In the genomic region with DNA sequence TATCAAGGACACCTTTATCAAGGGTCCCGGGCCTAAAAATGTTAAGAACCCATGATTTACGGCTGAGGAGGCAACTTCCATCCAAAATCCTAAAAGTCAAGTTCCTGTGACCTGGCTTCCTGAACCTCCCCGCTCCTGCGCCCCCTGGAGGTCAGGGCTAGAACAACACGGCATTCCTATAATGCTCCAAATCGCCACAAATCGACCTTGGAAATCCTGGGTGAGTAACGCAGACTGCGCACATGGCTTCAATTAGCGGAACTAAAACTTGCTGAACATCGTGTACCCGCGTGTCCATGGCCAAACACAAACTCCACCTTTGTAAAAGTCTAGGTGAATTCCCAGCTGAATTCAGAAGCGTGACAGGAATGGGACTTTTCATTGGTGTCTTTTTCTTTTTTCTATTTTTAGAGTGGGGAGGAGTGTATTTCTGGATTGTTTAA, we compare ENCODE assay signal across 8 cellular contexts. TPM values are rescaled to one million over a fixed set of nuclear protein-coding genes. Genes with fewer than 3 reads are reported as not detected.
A peak's percentile ranks its signal among the peaks of the same experiment; 100 is the strongest.
DNase-seq lines count a peak whose midpoint lies in the region; ATAC-seq, FAIRE-seq and TF ChIP-seq lines count a peak whose summit lies in the region.

No MANE protein-coding gene starts in this region.

- peaks cover 10% of the 10 kb centered on the region for H3K27me3 Mint-ChIP-seq in activated CD4-positive, alpha-beta memory T cell treated with anti-CD3 and anti-CD28 coated beads, Interleukin-2, amount 10 ng/mL, durations not matched to agents 7 days and 5 days
- peaks cover 4% of the 10 kb centered on the region for H3K27me3 Mint-ChIP-seq in endothelial cell (ENCODE audit: unreplicated experiment)
- H3K27me3 Mint-ChIP-seq in naive thymus-derived CD8-positive, alpha-beta T cell = peaks cover 7 to 39% (median 19%) of the 10 kb centered on the region in 5 donors

- no peak for ATAC-seq in naive thymus-derived CD8-positive, alpha-beta T cell
- ATAC-seq in HG02840 (IDR thresholded peaks at IDR 0.05; ENCODE audit: low FRiP score, unreplicated experiment) = no peak

- in situ Hi-C loops in ACHN (cut with HindIII; ENCODE audit: low pct_ligation_motif_present, low pct_unique_long_range_greater_than_20kb, low sequenced_read_pairs) = no loop called here

- DNase-seq in ACHN (peak; percentile 67), GM18507 (ENCODE audit: extremely low spot score, insufficient read length, low read depth) (no peak), NCI-H446 treated with DMSO at 0.1 percent for 48 hours (lab: John Stamatoyannopoulos, UW) (peak; percentile 13), endothelial cell (ENCODE audit: low spot score) (peak; percentile 75)
- DNase-seq in activated CD4-positive, alpha-beta memory T cell treated with anti-CD3 and anti-CD28 coated beads, Interleukin-2, amount 10 ng/mL, durations not matched to agents 7 days and 5 days = peak; percentile 49
- peak; percentile 31 to 76 (median 50) for DNase-seq in naive thymus-derived CD8-positive, alpha-beta T cell
- peak in 5 of 6 experiments; percentile 33 to 62 (median 42) for DNase-seq in stimulated activated naive CD4-positive, alpha-beta T cell (lab: John Stamatoyannopoulos, UW)

- H3K27ac Mint-ChIP-seq in activated CD4-positive, alpha-beta memory T cell treated with anti-CD3 and anti-CD28 coated beads, Interleukin-2, amount 10 ng/mL, durations not matched to agents 7 days and 5 days = no peak overlapping the region
- no peak overlapping the region for H3K27ac Mint-ChIP-seq in endothelial cell (ENCODE audit: unreplicated experiment)
- H3K27ac Mint-ChIP-seq in naive thymus-derived CD8-positive, alpha-beta T cell = peak overlapping the region in 2 of 10 donors; percentile 51 to 53

- no peaks in the 10 kb centered on the region for H3K9me3 Mint-ChIP-seq in activated CD4-positive, alpha-beta memory T cell treated with anti-CD3 and anti-CD28 coated beads, Interleukin-2, amount 10 ng/mL, durations not matched to agents 7 days and 5 days
- no peaks in the 10 kb centered on the region for H3K9me3 Mint-ChIP-seq in endothelial cell (ENCODE audit: unreplicated experiment)
- H3K9me3 Mint-ChIP-seq in naive thymus-derived CD8-positive, alpha-beta T cell = no peaks in the 10 kb centered on the region

- peak; percentile 99 for TF ChIP-seq CTCF in endothelial cell (IDR thresholded peaks at IDR 0.05; ENCODE audit: unreplicated experiment)

- FAIRE-seq in GM18507 (lab: Jason Lieb, UNC) = peak; percentile 71

- CTCF ChIA-PET in activated CD4-positive, alpha-beta memory T cell treated with anti-CD3 and anti-CD28 coated beads, Interleukin-2, amount 10 ng/mL, durations not matched to agents 7 days and 5 days (lab: Charles Lee) = interaction anchor here (0.8 to 2.1 kb wide), 11 partner anchors 9 to 156 kb away, joined by 3 to 9 read pairs (median 4); partner anchors contain the start of gene DHX34

- POLR2A ChIA-PET in activated CD4-positive, alpha-beta memory T cell treated with anti-CD3 and anti-CD28 coated beads, Interleukin-2, amount 10 ng/mL, durations not matched to agents 7 days and 5 days (lab: Charles Lee) = interaction anchor here (0.6 kb wide), 1 partner anchor 261 kb away, joined by 4 read pairs; no protein-coding TSS in a partner anchor
- POLR2A ChIA-PET in naive thymus-derived CD8-positive, alpha-beta T cell (lab: Charles Lee) = interaction anchor here (0.6 kb wide), 1 partner anchor 357 kb away, joined by 3 read pairs; no protein-coding TSS in a partner anchor

- H3K36me3 Mint-ChIP-seq in activated CD4-positive, alpha-beta memory T cell treated with anti-CD3 and anti-CD28 coated beads, Interleukin-2, amount 10 ng/mL, durations not matched to agents 7 days and 5 days (ENCODE audit: low read depth) = no peaks in the 10 kb centered on the region
- no peaks in the 10 kb centered on the region for H3K36me3 Mint-ChIP-seq in endothelial cell (ENCODE audit: low read depth, unreplicated experiment)
- H3K36me3 Mint-ChIP-seq in naive thymus-derived CD8-positive, alpha-beta T cell = no peaks in the 10 kb centered on the region

- no peak overlapping the region for H3K4me3 Mint-ChIP-seq in activated CD4-positive, alpha-beta memory T cell treated with anti-CD3 and anti-CD28 coated beads, Interleukin-2, amount 10 ng/mL, durations not matched to agents 7 days and 5 days
- H3K4me3 Mint-ChIP-seq in endothelial cell (ENCODE audit: unreplicated experiment) = no peak overlapping the region
- H3K4me3 Mint-ChIP-seq in naive thymus-derived CD8-positive, alpha-beta T cell = peak overlapping the region in 1 of 10 donors; percentile 36

- peaks cover 8% of the 10 kb centered on the region for H3K4me1 Mint-ChIP-seq in activated CD4-positive, alpha-beta memory T cell treated with anti-CD3 and anti-CD28 coated beads, Interleukin-2, amount 10 ng/mL, durations not matched to agents 7 days and 5 days
- H3K4me1 Mint-ChIP-seq in endothelial cell (ENCODE audit: unreplicated experiment) = no peaks in the 10 kb centered on the region
- peaks cover 5 to 20% (median 11%) of the 10 kb centered on the region in 4 donors for H3K4me1 Mint-ChIP-seq in naive thymus-derived CD8-positive, alpha-beta T cell

RNA-seq across cellular contexts. Expression of gene C5AR1, which starts 4.3 kb away (rescaled TPM):
- total RNA-seq in activated CD4-positive, alpha-beta memory T cell treated with anti-CD3 and anti-CD28 coated beads, Interleukin-2, amount 10 ng/mL, durations not matched to agents 7 days and 5 days = not detected
- total RNA-seq in endothelial cell (ENCODE audit: unreplicated experiment) = 0.56 TPM
- 1 to 10 TPM; 2.6 TPM for total RNA-seq in naive thymus-derived CD8-positive, alpha-beta T cell
- under 1 TPM in 1 of 3 donors, not detected in 2; 0.15 TPM for polyA plus RNA-seq in naive thymus-derived CD8-positive, alpha-beta T cell

RNA-seq across cellular contexts. Expression of gene C5AR2, which starts 26.6 kb away (rescaled TPM):
- total RNA-seq in activated CD4-positive, alpha-beta memory T cell treated with anti-CD3 and anti-CD28 coated beads, Interleukin-2, amount 10 ng/mL, durations not matched to agents 7 days and 5 days = 1 to 10 TPM; 4.7 to 5.5 TPM
- total RNA-seq in endothelial cell (ENCODE audit: unreplicated experiment) = 0.59 TPM
- total RNA-seq in naive thymus-derived CD8-positive, alpha-beta T cell = under 1 TPM; 0.29 to 0.30 TPM
- not detected for polyA plus RNA-seq in naive thymus-derived CD8-positive, alpha-beta T cell

RNA-seq across cellular contexts. Expression of gene INAFM1, which starts 30.6 kb away (rescaled TPM):
- 10 to 100 TPM; 12.6 to 13.9 TPM for total RNA-seq in activated CD4-positive, alpha-beta memory T cell treated with anti-CD3 and anti-CD28 coated beads, Interleukin-2, amount 10 ng/mL, durations not matched to agents 7 days and 5 days
- 4.8 TPM for total RNA-seq in endothelial cell (ENCODE audit: unreplicated experiment)
- 10 to 100 TPM; 17.6 to 19.7 TPM for total RNA-seq in naive thymus-derived CD8-positive, alpha-beta T cell
- polyA plus RNA-seq in naive thymus-derived CD8-positive, alpha-beta T cell = 1 to 10 TPM; 2.4 to 5.3 (median 3.4) TPM

RNA-seq across cellular contexts. Expression of gene DHX34, which starts 43.8 kb away (rescaled TPM):
- total RNA-seq in activated CD4-positive, alpha-beta memory T cell treated with anti-CD3 and anti-CD28 coated beads, Interleukin-2, amount 10 ng/mL, durations not matched to agents 7 days and 5 days = 10 to 100 TPM; 10.3 to 10.5 TPM
- 19.4 TPM for total RNA-seq in endothelial cell (ENCODE audit: unreplicated experiment)
- 10 to 100 TPM; 28.9 to 29.6 TPM for total RNA-seq in naive thymus-derived CD8-positive, alpha-beta T cell
- polyA plus RNA-seq in naive thymus-derived CD8-positive, alpha-beta T cell = 1 to 10 TPM; 3.1 to 9.7 (median 5.2) TPM

RNA-seq across cellular contexts. Expression of gene CCDC9, which starts 49.0 kb away (rescaled TPM):
- total RNA-seq in activated CD4-positive, alpha-beta memory T cell treated with anti-CD3 and anti-CD28 coated beads, Interleukin-2, amount 10 ng/mL, durations not matched to agents 7 days and 5 days = 10 to 100 TPM; 29.9 to 30.2 TPM
- 28.0 TPM for total RNA-seq in endothelial cell (ENCODE audit: unreplicated experiment)
- 10 to 100 TPM; 53.0 to 53.1 TPM for total RNA-seq in naive thymus-derived CD8-positive, alpha-beta T cell
- polyA plus RNA-seq in naive thymus-derived CD8-positive, alpha-beta T cell = 10 to 100 TPM in 1 of 3 donors, 1 to 10 TPM in 2; 5.0 to 10.8 (median 7.1) TPM
